8 cellular contexts compared by ENCODE assay signal in the genomic region with DNA sequence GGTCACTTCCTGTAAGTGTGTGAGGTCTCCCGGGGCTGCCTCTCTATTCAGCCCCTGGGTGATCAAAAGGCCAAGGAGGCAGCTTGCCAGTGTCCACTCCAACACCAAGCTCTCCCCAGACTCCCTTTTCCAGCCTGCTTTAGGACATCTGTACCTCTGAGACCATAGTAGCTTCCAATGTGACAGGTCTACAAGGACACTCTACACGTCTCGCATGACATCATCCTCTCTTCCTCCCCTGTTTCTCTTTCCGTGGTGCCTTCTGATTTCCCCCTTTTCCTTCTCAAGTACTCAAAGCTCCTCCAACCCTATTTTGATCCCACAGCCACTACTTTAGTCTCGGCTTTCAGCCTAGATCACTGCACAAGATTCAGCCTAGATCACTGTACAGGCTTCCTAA. TPM values are rescaled to one million over a fixed set of nuclear protein-coding genes. Genes with fewer than 3 reads are reported as not detected.
DNase-seq lines count a peak whose midpoint lies in the region; ATAC-seq and TF ChIP-seq lines count a peak whose summit lies in the region.

No MANE protein-coding gene starts in this region.

- no peak for ATAC-seq in stimulated activated naive CD8-positive, alpha-beta T cell treated with anti-CD3 and anti-CD28 coated beads, Interleukin-15, Interleukin-2, amounts not matched to agents 100 U/mL and 50 U/mL, for 24 hours
- no peak for ATAC-seq in naive thymus-derived CD8-positive, alpha-beta T cell
- no peak for ATAC-seq in body of pancreas

- H3K36me3 ChIP-seq in mammary epithelial cell (ENCODE audit: insufficient read depth, low read length) (no peaks in the 10 kb centered on the region), body of pancreas (replicated peaks in 1 of 2; ENCODE audit: insufficient read depth in 1 of 2, low read depth in 2 of 2) (no peaks in the 10 kb centered on the region), testis (ENCODE audit: low read depth, missing control alignments) (no peaks in the 10 kb centered on the region)

- H3K4me3 ChIP-seq in mammary epithelial cell (replicated peaks in 1 of 3; ENCODE audit: insufficient read depth in 1 of 3, low read depth in 2 of 3, low read length in 3 of 3), result no peak overlapping the region
- no peak overlapping the region for H3K4me3 ChIP-seq in body of pancreas
- no peak overlapping the region for H3K4me3 ChIP-seq in testis

- peak overlapping the region; percentile 97 for H3K4me3 Mint-ChIP-seq in stimulated activated naive CD8-positive, alpha-beta T cell treated with anti-CD3 and anti-CD28 coated beads, Interleukin-15, Interleukin-2, amounts not matched to agents 100 ng/mL and 50 ng/mL, for 24 hours
- H3K4me3 Mint-ChIP-seq in naive thymus-derived CD8-positive, alpha-beta T cell, result peak overlapping the region; percentile 91 to 100 (median 96)

- H3K27ac ChIP-seq in mammary epithelial cell (ENCODE audit: insufficient read depth, low read depth, low read length), result no peak overlapping the region
- H3K27ac ChIP-seq in body of pancreas, result peak overlapping the region in 2 of 4 donors; percentile 38 to 69
- no peak overlapping the region for H3K27ac ChIP-seq in testis

- H3K9me3 Mint-ChIP-seq in stimulated activated naive CD8-positive, alpha-beta T cell treated with anti-CD3 and anti-CD28 coated beads, Interleukin-15, Interleukin-2, amounts not matched to agents 100 ng/mL and 50 ng/mL, for 24 hours, result no peaks in the 10 kb centered on the region
- H3K9me3 Mint-ChIP-seq in naive thymus-derived CD8-positive, alpha-beta T cell, result no peaks in the 10 kb centered on the region

- intact Hi-C loops in mammary epithelial cell (cut with micrococcal nuclease) (loop anchor here (5.0 kb wide), 1 partner anchor 42 kb away; no protein-coding TSS in a partner anchor), body of pancreas (cut with DNase I) (no loop called here), testis (cut with DNase I; ENCODE audit: low total_unique reads) (no loop called here)

- H3K27me3 ChIP-seq in mammary epithelial cell (ENCODE audit: insufficient read depth, low read length), result no peaks in the 10 kb centered on the region
- H3K27me3 ChIP-seq in body of pancreas, result no peaks in the 10 kb centered on the region
- H3K27me3 ChIP-seq in testis, result no peaks in the 10 kb centered on the region

- dilution Hi-C loops in mammary epithelial cell (cut with HindIII; ENCODE audit: low sequenced_read_pairs), result no loop called here

- H3K9ac ChIP-seq in mammary epithelial cell (ENCODE audit: insufficient read depth, low read length), result no peak overlapping the region

- BruUV-seq in mammary epithelial cell (replicated peaks; lab: Mats Ljungman, UMichigan), result no TSS peak

- H3K36me3 Mint-ChIP-seq in stimulated activated naive CD8-positive, alpha-beta T cell treated with anti-CD3 and anti-CD28 coated beads, Interleukin-15, Interleukin-2, amounts not matched to agents 100 ng/mL and 50 ng/mL, for 24 hours (ENCODE audit: low read depth), result no peaks in the 10 kb centered on the region
- no peaks in the 10 kb centered on the region for H3K36me3 Mint-ChIP-seq in naive thymus-derived CD8-positive, alpha-beta T cell

- H3K79me2 ChIP-seq in mammary epithelial cell (ENCODE audit: insufficient read depth, low read length), result peaks cover 59% of the 10 kb centered on the region

- peaks cover 46% of the 10 kb centered on the region for H3K4me1 Mint-ChIP-seq in stimulated activated naive CD8-positive, alpha-beta T cell treated with anti-CD3 and anti-CD28 coated beads, Interleukin-15, Interleukin-2, amounts not matched to agents 100 ng/mL and 50 ng/mL, for 24 hours (ENCODE audit: low read depth)
- peaks cover 40 to 71% (median 60%) of the 10 kb centered on the region in 4 donors for H3K4me1 Mint-ChIP-seq in naive thymus-derived CD8-positive, alpha-beta T cell

- H3K4me1 ChIP-seq in mammary epithelial cell (ENCODE audit: insufficient read depth, low read length), result peaks cover 27% of the 10 kb centered on the region
- peaks cover 24% of the 10 kb centered on the region for H3K4me1 ChIP-seq in body of pancreas
- peaks cover 10% of the 10 kb centered on the region for H3K4me1 ChIP-seq in testis

- peak overlapping the region; percentile 62 for H2AFZ ChIP-seq in mammary epithelial cell (ENCODE audit: low read depth, low read length)

- CTCF ChIA-PET in mammary epithelial cell (lab: Charles Lee; ENCODE audit: low non-redundant PET), result interaction anchor here (0.9 kb wide), 1 partner anchor 100 kb away, joined by 7 read pairs; no protein-coding TSS in a partner anchor

- no peak for TF ChIP-seq POLR2A in body of pancreas (IDR thresholded peaks at IDR 0.05)
- no peak for TF ChIP-seq POLR2A in testis (IDR thresholded peaks at IDR 0.05)

- WGBS in mammary epithelial cell (ENCODE audit: low coverage, missing lambda C conversion rate), result 86% methylated on average over 5 of the region's 5 CpGs
- WGBS in body of pancreas, 2 donors, result 54 to 58% methylated on average over 5 of the region's 5 CpGs
- WGBS in testis, 2 donors, result 28 to 40% methylated on average over 5 of the region's 5 CpGs

- no peak for TF ChIP-seq CTCF in mammary epithelial cell (conservative IDR thresholded peaks at IDR 0.05 in 1 of 2, IDR thresholded peaks at IDR 0.05 in 1 of 2; ENCODE audit: extremely low read depth in 1 of 2, insufficient read depth in 1 of 2, low read depth in 1 of 2, low read length in 2 of 2)
- no peak for TF ChIP-seq CTCF in body of pancreas (IDR thresholded peaks at IDR 0.05)
- no peak for TF ChIP-seq CTCF in testis (IDR thresholded peaks at IDR 0.05)

- POLR2A ChIA-PET in naive thymus-derived CD8-positive, alpha-beta T cell (lab: Charles Lee), result interaction anchor here (0.7 to 3.8 kb wide), 14 partner anchors 12 to 464 kb away, joined by 3 to 26 read pairs (median 6); a partner anchor contains a TSS

- H3K27me3 Mint-ChIP-seq in stimulated activated naive CD8-positive, alpha-beta T cell treated with anti-CD3 and anti-CD28 coated beads, Interleukin-15, Interleukin-2, amounts not matched to agents 100 ng/mL and 50 ng/mL, for 24 hours, result no peaks in the 10 kb centered on the region
- H3K27me3 Mint-ChIP-seq in naive thymus-derived CD8-positive, alpha-beta T cell, result no peaks in the 10 kb centered on the region

- H3K9me3 ChIP-seq in mammary epithelial cell (replicated peaks; ENCODE audit: insufficient read depth, low read length) (no peaks in the 10 kb centered on the region), body of pancreas (no peaks in the 10 kb centered on the region), testis (no peaks in the 10 kb centered on the region)

- no peaks in the 10 kb centered on the region for H4K20me1 ChIP-seq in mammary epithelial cell (ENCODE audit: insufficient read depth, low read length)

- no peak for DNase-seq in stimulated activated naive CD8-positive, alpha-beta T cell treated with anti-CD3 and anti-CD28 coated beads, Interleukin-15, Interleukin-2, amounts not matched to agents 100 U/mL and 50 U/mL, for 24 hours
- DNase-seq in mammary epithelial cell (no peak), body of pancreas (no peak), testis (no peak), H4 (ENCODE audit: low spot score) (no peak)
- peak in 1 of 10 donors; percentile 14 for DNase-seq in naive thymus-derived CD8-positive, alpha-beta T cell
- no peak for DNase-seq in stimulated activated CD4-positive, alpha-beta T cell treated with anti-CD3 and anti-CD28 coated beads, Interleukin-12 subunit alpha, Interleukin-12 subunit beta, amount 100 ng/mL, for 4 hours

- peak overlapping the region; percentile 33 for H3K27ac Mint-ChIP-seq in stimulated activated naive CD8-positive, alpha-beta T cell treated with anti-CD3 and anti-CD28 coated beads, Interleukin-15, Interleukin-2, amounts not matched to agents 100 ng/mL and 50 ng/mL, for 24 hours
- peak overlapping the region; percentile 56 to 96 (median 88) for H3K27ac Mint-ChIP-seq in naive thymus-derived CD8-positive, alpha-beta T cell

- in situ Hi-C loops in mammary epithelial cell (cut with MboI; ENCODE audit: low sequenced_read_pairs in 2 of 2), result loop anchor here (10.0 to 25.0 kb wide), 2 partner anchors 75 to 263 kb away; a partner anchor contains a TSS

- peak overlapping the region; percentile 79 for H3K4me2 ChIP-seq in mammary epithelial cell (ENCODE audit: insufficient read depth, low read depth, low read length)

RNA-seq across cellular contexts. Expression of a gene that starts 26.4 kb away (rescaled TPM):
- total RNA-seq in mammary epithelial cell (10 to 100 TPM; 27.2 to 35.4 TPM), body of pancreas (10 to 100 TPM; 25.4 to 51.7 TPM), testis (10 to 100 TPM; 25.3 to 28.1 TPM)
- polyA plus RNA-seq in mammary epithelial cell (32.4 TPM), testis (ENCODE audit: insufficient read depth, low read depth, low replicate concordance) (51.1 TPM)
- polyA minus RNA-seq in mammary epithelial cell, result 13.4 TPM
- total RNA-seq in naive thymus-derived CD8-positive, alpha-beta T cell, result 100 to 1,000 TPM; 717 to 744 TPM
- 100 to 1,000 TPM; 457 to 626 (median 619) TPM for polyA plus RNA-seq in naive thymus-derived CD8-positive, alpha-beta T cell
- total RNA-seq in H4 (2014; rRNA removed; shearing (Covaris generic)), result 17.5 and 20.3 TPM in 2 replicates

Comparison
In these comparisons a context has a peak if more than half of its experiments do, and no peak if none do; other contexts are left out.
1. RNA of a gene that starts 26.4 kb away (total RNA-seq): 717 to 744 TPM in naive thymus-derived CD8-positive, alpha-beta T cell; 25.4 to 51.7 TPM in body of pancreas, 27.2 to 35.4 TPM in mammary epithelial cell, 25.3 to 28.1 TPM in testis and 17.5 to 20.3 TPM in H4; every median in the first group is over 10 times any median in the second.